10 cellular contexts compared by ENCODE assay signal in the genomic region with DNA sequence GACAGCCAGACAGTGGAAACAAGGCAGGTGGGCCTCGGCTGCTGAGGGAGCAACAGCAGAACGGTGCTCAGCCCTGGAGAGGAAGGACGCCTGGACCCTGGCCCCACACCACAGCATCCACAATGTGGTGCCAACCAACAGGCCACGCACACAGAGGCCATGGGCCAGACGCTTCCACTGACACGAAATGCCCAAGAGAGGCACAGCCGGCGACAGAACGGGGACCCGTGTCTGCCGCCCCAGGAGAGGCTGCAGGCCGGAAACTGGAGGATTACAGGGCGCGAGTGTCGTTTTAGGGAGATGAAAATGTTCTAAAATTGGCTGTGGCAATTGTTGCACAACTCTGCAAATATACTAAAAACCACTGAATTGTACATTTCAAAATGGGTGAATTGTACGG.
A peak's percentile ranks its signal among the peaks of the same experiment; 100 is the strongest.
DNase-seq lines count a peak whose midpoint lies in the region; ATAC-seq, FAIRE-seq and TF ChIP-seq lines count a peak whose summit lies in the region.
"Had no signal": no experiment of that assay in that cellular context is flagged by ENCODE, and none has a peak within 500 bp of the region (broad histone marks: within the 10 kb centered on the region; RNA-seq: fewer than 3 reads in every experiment).

No MANE protein-coding gene starts in this region.

- peak overlapping the region in 7 of 12 donors; percentile 6 to 99 (median 22) for H3K27ac ChIP-seq in heart left ventricle
- peak overlapping the region in 4 of 10 donors; percentile 42 to 98 (median 94) for H3K27ac ChIP-seq in heart right ventricle
- H3K27ac ChIP-seq in neural progenitor cell: no peak overlapping the region

- H3K36me3 ChIP-seq in heart left ventricle (no peaks in the 10 kb centered on the region), heart right ventricle (peaks cover 0 to 15% (median 0%) of the 10 kb centered on the region in 9 donors), neural progenitor cell (no peaks in the 10 kb centered on the region)

- peaks cover 5% of the 10 kb centered on the region for H3K36me3 Mint-ChIP-seq in chondrocyte (ENCODE audit: low read depth)
- H3K36me3 Mint-ChIP-seq in neural progenitor cell: peaks cover 10% of the 10 kb centered on the region

- ATAC-seq in heart left ventricle (no peak), heart right ventricle (no peak)

- peaks cover 0 to 83% (median 46%) of the 10 kb centered on the region in 12 donors for H3K4me1 ChIP-seq in heart left ventricle
- peaks cover 14 to 88% (median 50%) of the 10 kb centered on the region in 9 donors for H3K4me1 ChIP-seq in heart right ventricle
- H3K4me1 ChIP-seq in neural progenitor cell: peaks cover 28% of the 10 kb centered on the region

- H3K4me3 Mint-ChIP-seq in chondrocyte (ENCODE audit: unreplicated experiment): no peak overlapping the region
- no peak overlapping the region for H3K4me3 Mint-ChIP-seq in neural progenitor cell
- H3K4me3 Mint-ChIP-seq: B cell had no signal

- H3K9me3 Mint-ChIP-seq in chondrocyte (ENCODE audit: low read depth) (no peaks in the 10 kb centered on the region), neural progenitor cell (peaks cover 3% of the 10 kb centered on the region)

- H4K20me1 ChIP-seq in neural progenitor cell (ENCODE audit: low read depth): no peaks in the 10 kb centered on the region

- H2AFZ ChIP-seq in neural progenitor cell (replicated peaks): no peak overlapping the region

- H3K27me3 ChIP-seq in heart left ventricle: no peaks in the 10 kb centered on the region
- no peaks in the 10 kb centered on the region for H3K27me3 ChIP-seq in heart right ventricle
- H3K27me3 ChIP-seq in neural progenitor cell: no peaks in the 10 kb centered on the region

- peak in 2 of 5 donors; percentile 17 to 64 for DNase-seq in heart left ventricle
- DNase-seq in heart right ventricle: no peak
- DNase-seq in chondrocyte (ENCODE audit: low spot score): no peak
- DNase-seq in neural progenitor cell (ENCODE audit: low spot score): no peak
- DNase-seq in DMS53 (lab: John Stamatoyannopoulos, UW): no peak
- no peak for DNase-seq in glomerular visceral epithelial cell (ENCODE audit: extremely low spot score)
- DNase-seq in H54 (ENCODE audit: insufficient read length, low spot score): no peak
- no peak for DNase-seq in HTR-8/SVneo (ENCODE audit: insufficient read length, low spot score)
- DNase-seq: NCI-H510A treated with DMSO at 0.1 percent for 48 hours had no signal

- no peak overlapping the region for H3K9ac ChIP-seq in neural progenitor cell

- no peak overlapping the region for H3K4me2 ChIP-seq in neural progenitor cell

- TF ChIP-seq CTCF in heart left ventricle (IDR thresholded peaks at IDR 0.05) (no peak), heart right ventricle (IDR thresholded peaks at IDR 0.05) (no peak), chondrocyte (IDR thresholded peaks at IDR 0.05) (no peak), neural progenitor cell (IDR thresholded peaks at IDR 0.05) (no peak)

- H3K4me1 Mint-ChIP-seq in chondrocyte (ENCODE audit: low read depth) (peaks cover 64% of the 10 kb centered on the region), neural progenitor cell (peaks cover 65% of the 10 kb centered on the region)

- TF ChIP-seq POLR2A in heart left ventricle (IDR thresholded peaks at IDR 0.05): no peak
- no peak for TF ChIP-seq POLR2A in H54 (IDR thresholded peaks at IDR 0.05; ENCODE audit: low read depth, low read length)

- WGBS in heart left ventricle, 4 donors: 75 to 86% (median 82%) methylated on average over 16 of the region's 16 CpGs
- WGBS in heart right ventricle, 2 donors: 75 to 78% methylated on average over 16 of the region's 16 CpGs

- no peaks in the 10 kb centered on the region for H3K9me3 ChIP-seq in heart left ventricle
- H3K9me3 ChIP-seq in heart right ventricle: no peaks in the 10 kb centered on the region
- no peaks in the 10 kb centered on the region for H3K9me3 ChIP-seq in neural progenitor cell (ENCODE audit: low read depth)

- H3K27me3 Mint-ChIP-seq in chondrocyte (ENCODE audit: low read depth): no peaks in the 10 kb centered on the region
- peaks cover 11% of the 10 kb centered on the region for H3K27me3 Mint-ChIP-seq in neural progenitor cell (ENCODE audit: insufficient read depth, low read depth)
- H3K27me3 Mint-ChIP-seq: B cell had no signal

- intact Hi-C loops in heart left ventricle (cut with DNase I): loop anchor here in 2 of 10 donors (5.0 to 10.0 kb wide), 2 partner anchors 70 to 72 kb away; a partner anchor contains a TSS
- intact Hi-C loops in heart right ventricle (cut with DNase I): loop anchor here in 3 of 10 donors (10.0 kb wide), 3 partner anchors 62 to 72 kb away; a partner anchor contains a TSS

- H3F3A ChIP-seq in neural progenitor cell (ENCODE audit: low read depth): peaks cover 24% of the 10 kb centered on the region

- H3K27ac Mint-ChIP-seq in chondrocyte (ENCODE audit: unreplicated experiment) (peak overlapping the region; percentile 73), neural progenitor cell (peak overlapping the region; percentile 60)

- H3K4me3 ChIP-seq in heart left ventricle (no peak overlapping the region), heart right ventricle (no peak overlapping the region), neural progenitor cell (no peak overlapping the region)

- H3K79me2 ChIP-seq in neural progenitor cell (ENCODE audit: low read depth): no peaks in the 10 kb centered on the region

- FAIRE-seq in H54 (lab: Jason Lieb, UNC): no peak
- FAIRE-seq in HTR-8/SVneo (lab: Jason Lieb, UNC): no peak
